8 cellular contexts compared by ENCODE assay signal in genomic region chr2:39243469-39244123, GRCh38. TPM values are rescaled to one million over a fixed set of nuclear protein-coding genes. Genes with fewer than 3 reads are reported as not detected.
DNase-seq lines count a peak whose midpoint lies in the region; ATAC-seq and TF ChIP-seq lines count a peak whose summit lies in the region.

TSS of gene CDKL4 (minus strand) at chr2:39243970.

- peak within 1 kb of the TSS in 6 of 7 donors; percentile 38 to 88 (median 74) for H3K27ac Mint-ChIP-seq in CD4-positive, alpha-beta memory T cell

- no peak within 1 kb of the TSS for H3K27ac ChIP-seq in CD4-positive, alpha-beta memory T cell (ENCODE audit: low read depth, low read length)
- H3K27ac ChIP-seq in left lung, result no peak within 1 kb of the TSS
- no peak within 1 kb of the TSS for H3K27ac ChIP-seq in uterus

- H3K4me3 Mint-ChIP-seq in CD4-positive, alpha-beta memory T cell, result peak within 1 kb of the TSS; percentile 82 to 92 (median 88)

- peak within 1 kb of the TSS in 1 of 2 donors; percentile 30 for H3K4me3 ChIP-seq in CD4-positive, alpha-beta memory T cell (ENCODE audit: low read length in 2 of 2)
- H3K4me3 ChIP-seq in MG63 (peak within 1 kb of the TSS; percentile 47), adipocyte (ENCODE audit: low read length) (peak within 1 kb of the TSS; percentile 47), left lung (peak within 1 kb of the TSS in 1 of 2 donors; percentile 30), uterus (peak within 1 kb of the TSS in 1 of 2 donors; percentile 11)

- no peaks in the 10 kb centered on the region for H3K27me3 ChIP-seq in CD4-positive, alpha-beta memory T cell (ENCODE audit: insufficient read depth, low read length)
- H3K27me3 ChIP-seq in MG63, result no peaks in the 10 kb centered on the region
- H3K27me3 ChIP-seq in adipocyte (replicated peaks; ENCODE audit: control insufficient read depth, insufficient read depth, low read length), result no peaks in the 10 kb centered on the region
- no peaks in the 10 kb centered on the region for H3K27me3 ChIP-seq in left lung
- no peaks in the 10 kb centered on the region for H3K27me3 ChIP-seq in uterus

- H3K4me1 Mint-ChIP-seq in CD4-positive, alpha-beta memory T cell, result peaks cover 12 to 24% (median 17%) of the 10 kb centered on the region in 4 donors

- H3K9ac ChIP-seq in adipocyte (ENCODE audit: low read length), result no peak within 1 kb of the TSS

- TF ChIP-seq CTCF in left lung (IDR thresholded peaks at IDR 0.05) (no peak), uterus (IDR thresholded peaks at IDR 0.05) (no peak)

- no peaks in the 10 kb centered on the region for H3K27me3 Mint-ChIP-seq in CD4-positive, alpha-beta memory T cell

- H3K36me3 ChIP-seq in CD4-positive, alpha-beta memory T cell (ENCODE audit: insufficient read depth, low read length), result no peaks in the 10 kb centered on the region
- H3K36me3 ChIP-seq in MG63, result no peaks in the 10 kb centered on the region
- H3K36me3 ChIP-seq in adipocyte (ENCODE audit: control insufficient read depth, insufficient read depth, low read length, severe bottlenecking), result peaks cover 15% of the 10 kb centered on the region
- peaks cover 0 to 4% of the 10 kb centered on the region in 2 donors for H3K36me3 ChIP-seq in left lung
- H3K36me3 ChIP-seq in uterus, result no peaks in the 10 kb centered on the region

- no peaks in the 10 kb centered on the region for H3K4me1 ChIP-seq in CD4-positive, alpha-beta memory T cell (ENCODE audit: insufficient read depth, low read length)
- H3K4me1 ChIP-seq in adipocyte (ENCODE audit: control insufficient read depth, insufficient read depth, low read length) (no peaks in the 10 kb centered on the region), left lung (no peaks in the 10 kb centered on the region), uterus (no peaks in the 10 kb centered on the region)

- H3K36me3 Mint-ChIP-seq in CD4-positive, alpha-beta memory T cell, result no peaks in the 10 kb centered on the region

- TF ChIP-seq POLR2A in uterus (IDR thresholded peaks at IDR 0.05), result no peak

- peak; percentile 18 to 52 (median 44) for DNase-seq in CD4-positive, alpha-beta memory T cell
- peak; percentile 32 for DNase-seq in MG63
- DNase-seq in adipocyte (ENCODE audit: low read depth), result no peak
- peak; percentile 33 to 86 for DNase-seq in left lung
- DNase-seq in SW480 (ENCODE audit: low spot score), result no peak
- no peak for DNase-seq in uterus
- no peak for DNase-seq in HCEC 1CT

- CTCF ChIA-PET in CD4-positive, alpha-beta memory T cell (lab: Charles Lee; ENCODE audit: partially characterized antibody), result interaction anchor here (1.2 to 4.5 kb wide), 2 partner anchors 14 to 184 kb away, joined by 3 to 14 read pairs; no protein-coding TSS in a partner anchor

- intact Hi-C loops in CD4-positive, alpha-beta memory T cell (cut with micrococcal nuclease), result no loop called here
- intact Hi-C loops in left lung (cut with DNase I), result no loop called here
- intact Hi-C loops in uterus (cut with DNase I; ENCODE audit: low total_unique reads), result no loop called here

- ATAC-seq in left lung (peak; percentile 72), HG03280 (IDR thresholded peaks at IDR 0.05; ENCODE audit: unreplicated experiment) (no peak)

- POLR2A ChIA-PET in CD4-positive, alpha-beta memory T cell (lab: Charles Lee; ENCODE audit: partially characterized antibody), result interaction anchor here (1.6 to 2.8 kb wide), 2 partner anchors 119 to 123 kb away, joined by 3 to 9 read pairs; partner anchors contain the start of gene SOS1

- no peaks in the 10 kb centered on the region for H3K9me3 ChIP-seq in CD4-positive, alpha-beta memory T cell (ENCODE audit: control insufficient read depth in 1 of 2, low read length in 2 of 2)
- no peaks in the 10 kb centered on the region for H3K9me3 ChIP-seq in MG63
- H3K9me3 ChIP-seq in adipocyte (ENCODE audit: control insufficient read depth, low read length), result no peaks in the 10 kb centered on the region
- no peaks in the 10 kb centered on the region for H3K9me3 ChIP-seq in left lung
- no peaks in the 10 kb centered on the region for H3K9me3 ChIP-seq in uterus

- H3K9me3 Mint-ChIP-seq in CD4-positive, alpha-beta memory T cell, result no peaks in the 10 kb centered on the region

RNA-seq across cellular contexts. Expression of gene CDKL4, which starts in this region (rescaled TPM):
- under 1 TPM in 1 of 2 experiments, not detected in 1; 0.38 TPM for total RNA-seq in CD4-positive, alpha-beta memory T cell
- polyA plus RNA-seq in CD4-positive, alpha-beta memory T cell, result not detected
- total RNA-seq in MG63 (2014; rRNA removed; shearing (Covaris generic); ENCODE audit: low replicate concordance), result 0.30 TPM in 1 of 2 replicates, not detected in the other
- total RNA-seq in left lung (under 1 TPM; 0.55 to 0.79 TPM), uterus (1 to 10 TPM in 2 of 4 donors, under 1 TPM in 1, not detected in 1; 0.59 to 3.2 (median 2.1) TPM)

Comparison
In these comparisons a context has a peak if more than half of its experiments do, and no peak if none do; other contexts are left out.
1. Peak in DNase-seq in CD4-positive, alpha-beta memory T cell; RNA of the gene not detected or under 1 TPM.
2. Peak in DNase-seq and H3K4me3 ChIP-seq in MG63; RNA of the gene not detected or under 1 TPM.
3. Peak in DNase-seq and ATAC-seq in left lung; RNA of the gene not detected or under 1 TPM.